Comparison of ENCODE assay signal across 11 cellular contexts in the genomic region with DNA sequence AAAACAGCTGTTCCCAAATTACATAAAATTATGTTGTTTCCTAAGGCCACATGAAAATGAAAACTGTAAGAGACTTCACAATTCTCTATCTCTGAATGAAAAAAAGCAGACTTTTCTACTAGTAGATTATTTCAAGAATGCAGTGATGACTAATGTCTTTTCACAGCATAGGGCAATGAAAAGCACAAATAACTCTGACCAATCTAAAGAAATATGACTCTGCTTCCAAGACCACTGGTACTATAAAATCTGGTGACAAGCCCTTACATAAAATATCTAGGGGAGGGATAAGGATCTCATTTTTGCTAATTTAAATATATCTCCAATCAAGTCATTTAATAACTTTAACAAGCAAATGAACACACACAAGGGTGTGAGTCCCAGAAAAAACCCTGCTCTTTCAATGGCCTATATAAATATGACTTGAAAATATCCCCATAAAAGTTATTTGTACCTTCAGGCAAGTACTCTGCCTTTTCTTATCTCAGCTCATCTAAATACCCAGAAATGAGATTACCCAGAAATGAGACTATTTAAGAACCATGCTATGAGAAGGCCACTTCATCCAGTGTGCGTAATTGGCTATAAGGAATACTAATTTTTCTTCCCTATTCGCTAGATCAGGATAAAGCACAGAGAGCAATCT.
DNase-seq lines count a peak whose midpoint lies in the region; ATAC-seq, FAIRE-seq and TF ChIP-seq lines count a peak whose summit lies in the region.
"Had no signal": no experiment of that assay in that cellular context is flagged by ENCODE, and none has a peak within 500 bp of the region (broad histone marks: within the 10 kb centered on the region; RNA-seq: fewer than 3 reads in every experiment).

No MANE protein-coding gene starts in this region.

- intact Hi-C loops in left ventricle myocardium inferior (cut with micrococcal nuclease) = no loop called here

- H3K9me3 ChIP-seq in left ventricle myocardium inferior (replicated peaks) = no peaks in the 10 kb centered on the region

- FAIRE-seq in HTR-8/SVneo (lab: Jason Lieb, UNC) = no peak
- FAIRE-seq: D721Med had no signal

- POLR2A ChIA-PET in WTC11 (lab: Charles Lee) = no interaction called here

- no peak for ATAC-seq in WTC11
- no peak for ATAC-seq in HG02870 (IDR thresholded peaks at IDR 0.05; ENCODE audit: unreplicated experiment)

- in situ Hi-C loops in astrocyte of the spinal cord (cut with HindIII; ENCODE audit: low sequenced_read_pairs) = no loop called here

- H3K27ac ChIP-seq in left ventricle myocardium inferior (replicated peaks) = no peak overlapping the region

- peaks cover 3% of the 10 kb centered on the region for H3K36me3 ChIP-seq in left ventricle myocardium inferior

- H3K36me3 Mint-ChIP-seq in WTC11 = peaks cover 9% of the 10 kb centered on the region; the same call in 1 of the 2 replicates

- H3K27me3 ChIP-seq in left ventricle myocardium inferior (ENCODE audit: low read depth) = no peaks in the 10 kb centered on the region

- no peak for TF ChIP-seq CTCF in AG09309 (IDR thresholded peaks at IDR 0.05; ENCODE audit: control insufficient read depth, insufficient read depth, low read depth, low read length, missing control alignments)
- no peak for TF ChIP-seq CTCF in astrocyte of the spinal cord (IDR thresholded peaks at IDR 0.05; ENCODE audit: low read depth, low read length)
- TF ChIP-seq CTCF in WTC11 (IDR thresholded peaks at IDR 0.05) = no peak
- TF ChIP-seq CTCF in left ventricle myocardium inferior (IDR thresholded peaks at IDR 0.05; ENCODE audit: borderline replicate concordance) = no peak

- H3K9me3 Mint-ChIP-seq in WTC11 = peaks cover 3% of the 10 kb centered on the region; the same call in 1 of the 2 replicates

- CTCF ChIA-PET in WTC11 (lab: Charles Lee) = no interaction called here

- H3K27me3 Mint-ChIP-seq in WTC11 (ENCODE audit: low read depth) = no peaks in the 10 kb centered on the region

- H3K4me3 ChIP-seq in AG09309 (ENCODE audit: control insufficient read depth, low read depth, low read length) = no peak overlapping the region
- no peak overlapping the region for H3K4me3 ChIP-seq in astrocyte of the spinal cord (ENCODE audit: low read depth, low read length)
- no peak overlapping the region for H3K4me3 ChIP-seq in left ventricle myocardium inferior

- H3K4me1 Mint-ChIP-seq in WTC11 = peaks cover 32% of the 10 kb centered on the region

- DNase-seq in AG09309 (ENCODE audit: low read depth) (peak; percentile 52), HTR-8/SVneo (ENCODE audit: insufficient read length, low spot score) (peak; percentile 61), astrocyte of the spinal cord (ENCODE audit: low read depth, low spot score) (peak; percentile 80), kidney tubule cell (ENCODE audit: low spot score) (peak; percentile 66), WTC11 (ENCODE audit: low spot score) (no peak), left ventricle myocardium inferior (no peak), HuH-7 (ENCODE audit: low spot score) (no peak)
- DNase-seq: activated CD4-positive, alpha-beta T cell treated with anti-CD3 and anti-CD28 coated beads for 48 hours; aorta had no signal

- H3K4me1 ChIP-seq in left ventricle myocardium inferior = peaks cover 27% of the 10 kb centered on the region

- no peak overlapping the region for H3K27ac Mint-ChIP-seq in WTC11

- no peak overlapping the region for H3K4me3 Mint-ChIP-seq in WTC11

TF ChIP-seq in WTC11, 78 proteins besides CTCF, POLR2A, EP300 and RAD21 (continues in another document):
- TF ChIP-seq IRF2 (CRISPR knock-in tag; IDR thresholded peaks at IDR 0.05; ENCODE audit: borderline replicate concordance, low read depth) (no peak), SOX15 (CRISPR knock-in tag; IDR thresholded peaks at IDR 0.05) (no peak), ZBTB43 (CRISPR knock-in tag; IDR thresholded peaks at IDR 0.05) (no peak), MAX (CRISPR knock-in tag; IDR thresholded peaks at IDR 0.05) (no peak), ZBTB21 (CRISPR knock-in tag; IDR thresholded peaks at IDR 0.05; ENCODE audit: borderline replicate concordance) (no peak), KAT7 (CRISPR knock-in tag; IDR thresholded peaks at IDR 0.05; ENCODE audit: borderline replicate concordance) (no peak), IRF1 (CRISPR knock-in tag; IDR thresholded peaks at IDR 0.05) (no peak), ZNF416 (CRISPR knock-in tag; IDR thresholded peaks at IDR 0.05) (no peak), TP53 (CRISPR knock-in tag; IDR thresholded peaks at IDR 0.05) (no peak), CREM (CRISPR knock-in tag; IDR thresholded peaks at IDR 0.05) (no peak), CDX4 (CRISPR knock-in tag; IDR thresholded peaks at IDR 0.05; ENCODE audit: borderline replicate concordance) (no peak)
- TF ChIP-seq, protein P1, sequence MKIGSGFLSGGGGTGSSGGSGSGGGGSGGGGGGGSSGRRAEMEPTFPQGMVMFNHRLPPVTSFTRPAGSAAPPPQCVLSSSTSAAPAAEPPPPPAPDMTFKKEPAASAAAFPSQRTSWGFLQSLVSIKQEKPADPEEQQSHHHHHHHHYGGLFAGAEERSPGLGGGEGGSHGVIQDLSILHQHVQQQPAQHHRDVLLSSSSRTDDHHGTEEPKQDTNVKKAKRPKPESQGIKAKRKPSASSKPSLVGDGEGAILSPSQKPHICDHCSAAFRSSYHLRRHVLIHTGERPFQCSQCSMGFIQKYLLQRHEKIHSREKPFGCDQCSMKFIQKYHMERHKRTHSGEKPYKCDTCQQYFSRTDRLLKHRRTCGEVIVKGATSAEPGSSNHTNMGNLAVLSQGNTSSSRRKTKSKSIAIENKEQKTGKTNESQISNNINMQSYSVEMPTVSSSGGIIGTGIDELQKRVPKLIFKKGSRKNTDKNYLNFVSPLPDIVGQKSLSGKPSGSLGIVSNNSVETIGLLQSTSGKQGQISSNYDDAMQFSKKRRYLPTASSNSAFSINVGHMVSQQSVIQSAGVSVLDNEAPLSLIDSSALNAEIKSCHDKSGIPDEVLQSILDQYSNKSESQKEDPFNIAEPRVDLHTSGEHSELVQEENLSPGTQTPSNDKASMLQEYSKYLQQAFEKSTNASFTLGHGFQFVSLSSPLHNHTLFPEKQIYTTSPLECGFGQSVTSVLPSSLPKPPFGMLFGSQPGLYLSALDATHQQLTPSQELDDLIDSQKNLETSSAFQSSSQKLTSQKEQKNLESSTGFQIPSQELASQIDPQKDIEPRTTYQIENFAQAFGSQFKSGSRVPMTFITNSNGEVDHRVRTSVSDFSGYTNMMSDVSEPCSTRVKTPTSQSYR (CRISPR knock-in tag; IDR thresholded peaks at IDR 0.05) = no peak
- TF ChIP-seq, protein P2, sequence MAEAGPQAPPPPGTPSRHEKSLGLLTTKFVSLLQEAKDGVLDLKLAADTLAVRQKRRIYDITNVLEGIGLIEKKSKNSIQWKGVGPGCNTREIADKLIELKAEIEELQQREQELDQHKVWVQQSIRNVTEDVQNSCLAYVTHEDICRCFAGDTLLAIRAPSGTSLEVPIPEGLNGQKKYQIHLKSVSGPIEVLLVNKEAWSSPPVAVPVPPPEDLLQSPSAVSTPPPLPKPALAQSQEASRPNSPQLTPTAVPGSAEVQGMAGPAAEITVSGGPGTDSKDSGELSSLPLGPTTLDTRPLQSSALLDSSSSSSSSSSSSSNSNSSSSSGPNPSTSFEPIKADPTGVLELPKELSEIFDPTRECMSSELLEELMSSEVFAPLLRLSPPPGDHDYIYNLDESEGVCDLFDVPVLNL (CRISPR knock-in tag; IDR thresholded peaks at IDR 0.05; ENCODE audit: borderline replicate concordance, low read depth) = no peak
- TF ChIP-seq, protein P3, sequence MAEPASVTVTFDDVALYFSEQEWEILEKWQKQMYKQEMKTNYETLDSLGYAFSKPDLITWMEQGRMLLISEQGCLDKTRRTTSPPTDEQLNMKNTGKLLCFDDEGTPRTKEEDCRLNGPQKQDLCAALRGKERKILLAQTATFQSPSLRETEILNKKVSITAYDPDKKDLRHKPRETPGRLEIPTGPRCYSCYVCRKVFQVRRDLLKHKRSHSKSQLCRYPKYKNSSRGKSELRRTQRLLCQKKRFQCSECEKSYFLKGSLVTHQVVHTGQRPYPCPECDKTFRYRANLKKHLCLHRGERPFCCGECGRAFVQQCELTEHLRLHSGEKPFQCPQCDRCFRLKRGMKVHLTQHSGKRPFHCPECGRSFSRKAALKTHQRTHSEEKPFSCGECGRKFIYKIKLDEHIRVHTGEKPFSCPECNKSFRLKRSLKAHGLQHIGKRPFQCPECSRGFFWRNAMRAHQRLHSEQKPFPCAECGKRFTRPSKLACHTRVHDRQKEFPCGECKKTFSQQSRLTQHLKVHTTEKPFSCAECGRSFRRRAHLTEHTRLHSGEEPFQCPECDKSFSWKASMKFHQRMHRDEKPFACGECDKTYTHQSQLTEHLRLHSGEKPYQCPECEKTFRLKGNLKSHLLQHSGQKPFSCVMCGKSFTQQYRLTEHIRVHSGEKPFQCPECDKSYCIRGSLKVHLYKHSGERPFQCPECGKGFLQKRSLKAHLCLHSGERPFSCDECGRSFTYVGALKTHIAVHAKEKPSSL (CRISPR knock-in tag; conservative IDR thresholded peaks at IDR 0.05) = no peak

Comparison
In these comparisons a context has a peak if more than half of its experiments do, and no peak if none do; other contexts are left out.
1. DNase-seq: peak in AG09309 (single experiment), HTR-8/SVneo (single experiment), astrocyte of the spinal cord (single experiment) and kidney tubule cell (single experiment); none in WTC11 (single experiment), left ventricle myocardium inferior (single experiment) and HuH-7 (single experiment).